In genomic region chr20:24992420-24993205, GRCh38 we compare ENCODE assay signal across 8 cellular contexts.
A peak's percentile ranks its signal among the peaks of the same experiment; 100 is the strongest.
DNase-seq lines count a peak whose midpoint lies in the region; ATAC-seq and TF ChIP-seq lines count a peak whose summit lies in the region.

A gene with protein sequence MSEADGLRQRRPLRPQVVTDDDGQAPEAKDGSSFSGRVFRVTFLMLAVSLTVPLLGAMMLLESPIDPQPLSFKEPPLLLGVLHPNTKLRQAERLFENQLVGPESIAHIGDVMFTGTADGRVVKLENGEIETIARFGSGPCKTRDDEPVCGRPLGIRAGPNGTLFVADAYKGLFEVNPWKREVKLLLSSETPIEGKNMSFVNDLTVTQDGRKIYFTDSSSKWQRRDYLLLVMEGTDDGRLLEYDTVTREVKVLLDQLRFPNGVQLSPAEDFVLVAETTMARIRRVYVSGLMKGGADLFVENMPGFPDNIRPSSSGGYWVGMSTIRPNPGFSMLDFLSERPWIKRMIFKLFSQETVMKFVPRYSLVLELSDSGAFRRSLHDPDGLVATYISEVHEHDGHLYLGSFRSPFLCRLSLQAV (minus strand): TSS chr20:24992751. CDS start chr20:24992688, 63 bp downstream.

- TF ChIP-seq CTCF in AG09319 (IDR thresholded peaks at IDR 0.05; ENCODE audit: low read depth, low read length): no peak

- peak; percentile 96 for ATAC-seq in HG03175 (IDR thresholded peaks at IDR 0.05; ENCODE audit: unreplicated experiment)

- in situ Hi-C loops in GM18951 (cut with MboI; ENCODE audit: low sequenced_read_pairs, unreplicated experiment): loop anchor here (5.0 to 25.0 kb wide), 2 partner anchors 195 to 395 kb away; partner anchors contain the start of gene ENTPD6

- DNase-seq in AG09319 (ENCODE audit: extremely low read depth, low read depth) (peak; percentile 60), NCI-H345 (lab: John Stamatoyannopoulos, UW) (peak; percentile 98), iris pigment epithelial cell (ENCODE audit: low read depth) (peak; percentile 91)
- peak; percentile 94 for DNase-seq in activated CD4-positive, CD25-positive, alpha-beta regulatory T cell treated with anti-CD3 and anti-CD28 coated beads, Interleukin-2, amount 50 U/mL, for 16 hours (ENCODE audit: low read depth, low spot score)
- peak; percentile 93 for DNase-seq in central memory CD4-positive, alpha-beta T cell
- DNase-seq in stimulated activated CD4-positive, alpha-beta T cell treated with anti-CD3 and anti-CD28 coated beads, Interleukin-12 subunit alpha, Interleukin-12 subunit beta, amount 100 ng/mL, for 4 hours: peak; percentile 97

- peak; percentile 96 for TF ChIP-seq POLR2A in GM18951 (IDR thresholded peaks at IDR 0.05; ENCODE audit: extremely low read depth, insufficient read depth, insufficient read length)

Comparison
In these comparisons a context has a peak if more than half of its experiments do, and no peak if none do; other contexts are left out.
1. Peak in every context shown above with its lines: DNase-seq and ATAC-seq.